11 cellular contexts compared by ENCODE assay signal in the genomic region with DNA sequence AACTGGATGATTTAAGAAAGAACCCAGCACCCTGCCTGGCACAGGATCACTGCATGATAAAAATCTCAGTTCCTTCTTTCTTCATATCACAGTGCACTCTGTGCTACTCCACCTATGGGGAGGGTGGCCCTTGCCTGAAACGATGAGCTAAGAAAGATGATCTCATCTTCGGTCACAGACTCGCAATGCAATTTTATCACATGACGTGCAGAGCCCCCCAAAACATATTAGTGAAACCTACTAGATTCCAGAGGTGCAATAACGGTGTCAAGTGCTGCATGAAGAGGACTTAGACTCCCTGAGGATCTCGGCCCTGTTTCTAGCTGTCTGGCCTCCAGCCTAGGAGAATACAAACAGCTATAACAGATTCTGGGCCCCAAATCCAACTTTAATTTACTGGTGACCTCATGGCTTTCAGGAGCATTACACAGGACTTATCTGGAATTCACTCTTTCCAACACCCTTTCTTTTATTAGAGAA.
DNase-seq lines count a peak whose midpoint lies in the region; ATAC-seq and TF ChIP-seq lines count a peak whose summit lies in the region.
"Had no signal": no experiment of that assay in that cellular context is flagged by ENCODE, and none has a peak within 500 bp of the region (broad histone marks: within the 10 kb centered on the region; RNA-seq: fewer than 3 reads in every experiment).

No MANE protein-coding gene starts in this region.

- H3K27ac ChIP-seq in right cardiac atrium (ENCODE audit: low read length): no peak overlapping the region

- ATAC-seq in GM21360 (IDR thresholded peaks at IDR 0.05; ENCODE audit: unreplicated experiment) (peak; percentile 79), HG03342 (IDR thresholded peaks at IDR 0.05; ENCODE audit: unreplicated experiment) (peak; percentile 42), right cardiac atrium (peak; percentile 22 to 34), HG02973 (IDR thresholded peaks at IDR 0.05; ENCODE audit: unreplicated experiment) (no peak), GM21528 (IDR thresholded peaks at IDR 0.05; ENCODE audit: low FRiP score, unreplicated experiment) (no peak)

- TF ChIP-seq CTCF in GM06990 (IDR thresholded peaks at IDR 0.05; ENCODE audit: insufficient read depth, low read length, poor library complexity, severe bottlenecking): no peak

- peaks cover 6% of the 10 kb centered on the region for H3K4me1 ChIP-seq in right cardiac atrium (ENCODE audit: control insufficient read depth, insufficient read depth, low read length)

- H3K27me3 ChIP-seq in GM06990 (replicated peaks; ENCODE audit: control insufficient read depth, insufficient read depth, low read length) (no peaks in the 10 kb centered on the region), right cardiac atrium (ENCODE audit: control insufficient read depth, insufficient read depth) (no peaks in the 10 kb centered on the region)

- 47% methylated on average over 6 of the region's 6 CpGs for WGBS in right cardiac atrium

- no peaks in the 10 kb centered on the region for H3K36me3 ChIP-seq in GM06990 (ENCODE audit: control insufficient read depth, insufficient read depth, low read length)

- no peaks in the 10 kb centered on the region for H3K9me3 ChIP-seq in right cardiac atrium (ENCODE audit: control insufficient read depth, low read length)

- intact Hi-C loops in right cardiac atrium (cut with DNase I): no loop called here

- H3K4me3 ChIP-seq in GM06990 (replicated peaks; ENCODE audit: low read depth, low read length): no peak overlapping the region
- H3K4me3 ChIP-seq in right cardiac atrium (ENCODE audit: low read length): no peak overlapping the region

- DNase-seq in GM06990 (ENCODE audit: extremely low read depth, insufficient read length) (peak; percentile 33), right cardiac atrium (no peak), SIG-M5 treated with dmso at 0.1 percent for 504 hours (lab: John Stamatoyannopoulos, UW; ENCODE audit: unreplicated experiment) (no peak)
- no peak for DNase-seq in activated CD4-positive, CD25-positive, alpha-beta regulatory T cell (lab: John Stamatoyannopoulos, UW)
- DNase-seq: CD4-positive, alpha-beta memory T cell; head of caudate nucleus; NCI-H1105 treated with DMSO at 0.1 percent for 48 hours had no signal

Comparison
In these comparisons a context has a peak if more than half of its experiments do, and no peak if none do; other contexts are left out.
1. ATAC-seq: peak in GM21360 (single experiment), HG03342 (single experiment) and right cardiac atrium (2 of 2); none in HG02973 (single experiment) and GM21528 (single experiment).